In the genomic region with DNA sequence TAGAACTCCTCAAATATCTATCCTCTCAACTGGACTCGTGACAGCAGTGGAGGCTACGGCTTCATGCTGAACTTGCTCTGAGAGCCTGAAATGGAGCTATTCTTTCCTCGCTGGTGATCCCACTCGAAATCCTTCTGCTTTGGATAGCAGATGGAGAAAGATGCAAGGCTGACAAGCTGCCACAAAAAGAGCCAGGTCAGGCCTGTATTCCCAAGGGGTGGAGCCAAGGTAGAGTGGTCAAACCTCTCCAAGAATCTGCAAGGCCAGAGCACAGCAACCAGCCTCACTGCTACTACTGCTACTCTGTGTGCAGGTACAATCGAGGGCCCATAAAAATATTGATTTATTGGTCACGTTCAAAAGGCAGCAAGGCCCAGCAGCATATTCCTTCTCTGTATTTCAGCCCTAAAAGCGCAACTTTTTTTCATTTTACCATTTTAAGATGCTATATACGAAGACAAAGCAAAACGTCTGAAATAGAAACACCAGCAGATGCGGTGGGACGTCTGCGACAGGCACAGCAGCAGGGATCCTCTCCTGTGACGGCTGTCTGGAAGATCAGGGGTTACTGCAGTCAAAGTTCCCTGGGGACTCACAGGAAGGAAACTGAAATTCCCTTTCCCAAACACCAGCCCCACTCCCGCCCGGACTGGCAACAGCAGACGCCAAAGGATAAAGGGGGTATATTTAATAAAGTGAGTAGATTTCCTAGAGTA, we compare ENCODE assay signal across 8 cellular contexts. TPM values are rescaled to one million over a fixed set of nuclear protein-coding genes. Genes with fewer than 3 reads are reported as not detected.
DNase-seq lines count a peak whose midpoint lies in the region; ATAC-seq and TF ChIP-seq lines count a peak whose summit lies in the region.

No MANE protein-coding gene starts in this region.

- DNase-seq in CD4-positive, alpha-beta memory T cell = no peak
- DNase-seq in NCI-H1694 (lab: John Stamatoyannopoulos, UW) (peak; percentile 6), neural progenitor cell (ENCODE audit: low spot score) (peak; percentile 19)

- H3K27ac ChIP-seq in CD4-positive, alpha-beta memory T cell (ENCODE audit: low read depth, low read length) = no peak overlapping the region
- H3K27ac ChIP-seq in ectodermal cell (ENCODE audit: insufficient read depth, low read depth, low read length, poor library complexity, severe bottlenecking) (no peak overlapping the region), neural progenitor cell (no peak overlapping the region)

- H3K4me1 ChIP-seq in CD4-positive, alpha-beta memory T cell (ENCODE audit: insufficient read depth, low read length) = peaks cover 14% of the 10 kb centered on the region
- peaks cover 6% of the 10 kb centered on the region for H3K4me1 ChIP-seq in ectodermal cell (ENCODE audit: control insufficient read depth, insufficient read depth, low read length)
- peaks cover 10% of the 10 kb centered on the region for H3K4me1 ChIP-seq in neural progenitor cell

- no peak overlapping the region for H3K9ac ChIP-seq in neural progenitor cell

- intact Hi-C loops in CD4-positive, alpha-beta memory T cell (cut with micrococcal nuclease) = loop anchor here (2.0 to 10.0 kb wide), 6 partner anchors 47 to 905 kb away; a partner anchor contains a TSS

- no peak for ATAC-seq in HG03045 (IDR thresholded peaks at IDR 0.05; ENCODE audit: unreplicated experiment)
- ATAC-seq in GM18870 (IDR thresholded peaks at IDR 0.05; ENCODE audit: unreplicated experiment) = no peak
- ATAC-seq in HG03097 (IDR thresholded peaks at IDR 0.05; ENCODE audit: low FRiP score, unreplicated experiment) = no peak
- no peak for ATAC-seq in GM21528 (IDR thresholded peaks at IDR 0.05; ENCODE audit: low FRiP score, unreplicated experiment)

- no peaks in the 10 kb centered on the region for H3K9me3 ChIP-seq in CD4-positive, alpha-beta memory T cell (ENCODE audit: control insufficient read depth in 1 of 2, low read length in 2 of 2)
- H3K9me3 ChIP-seq in ectodermal cell (ENCODE audit: control insufficient read depth, low read length) (no peaks in the 10 kb centered on the region), neural progenitor cell (ENCODE audit: low read depth) (no peaks in the 10 kb centered on the region)

- H3K36me3 Mint-ChIP-seq in CD4-positive, alpha-beta memory T cell = peaks cover 0 to 18% of the 10 kb centered on the region in 2 donors
- H3K36me3 Mint-ChIP-seq in neural progenitor cell = no peaks in the 10 kb centered on the region

- H3F3A ChIP-seq in neural progenitor cell (ENCODE audit: low read depth) = peaks cover 20% of the 10 kb centered on the region

- peak overlapping the region; percentile 96 for H3K4me2 ChIP-seq in neural progenitor cell

- H3K27ac Mint-ChIP-seq in CD4-positive, alpha-beta memory T cell = peak overlapping the region in 2 of 7 donors; percentile 93
- H3K27ac Mint-ChIP-seq in neural progenitor cell = peak overlapping the region; percentile 46

- peaks cover 5% of the 10 kb centered on the region for H3K27me3 ChIP-seq in CD4-positive, alpha-beta memory T cell (ENCODE audit: insufficient read depth, low read length)
- H3K27me3 ChIP-seq in ectodermal cell (ENCODE audit: control insufficient read depth, insufficient read depth, low read length, poor library complexity, severe bottlenecking) (peaks cover 47% of the 10 kb centered on the region), neural progenitor cell (peaks cover 61% of the 10 kb centered on the region)

- H3K36me3 ChIP-seq in CD4-positive, alpha-beta memory T cell (ENCODE audit: insufficient read depth, low read length) = no peaks in the 10 kb centered on the region
- H3K36me3 ChIP-seq in ectodermal cell (ENCODE audit: control insufficient read depth, insufficient read depth, low read length) (no peaks in the 10 kb centered on the region), neural progenitor cell (no peaks in the 10 kb centered on the region)

- CTCF ChIA-PET in CD4-positive, alpha-beta memory T cell (lab: Charles Lee; ENCODE audit: partially characterized antibody) = no interaction called here

- H3K79me2 ChIP-seq in neural progenitor cell (ENCODE audit: low read depth) = peaks cover 57% of the 10 kb centered on the region

- H3K4me1 Mint-ChIP-seq in CD4-positive, alpha-beta memory T cell = peaks cover 0 to 21% (median 3%) of the 10 kb centered on the region in 4 donors
- peaks cover 39% of the 10 kb centered on the region for H3K4me1 Mint-ChIP-seq in neural progenitor cell

- WGBS in ectodermal cell, 2 experiments = 27 to 28% methylated on average over 16 of the region's 16 CpGs

- H3K4me3 ChIP-seq in CD4-positive, alpha-beta memory T cell (ENCODE audit: low read length in 2 of 2) = peak overlapping the region in 1 of 2 donors; percentile 62
- H3K4me3 ChIP-seq in ectodermal cell (ENCODE audit: insufficient read depth, low read depth, low read length) (peak overlapping the region; percentile 76), neural progenitor cell (peak overlapping the region; percentile 92)

- H4K20me1 ChIP-seq in neural progenitor cell (ENCODE audit: low read depth) = peaks cover 65% of the 10 kb centered on the region

- POLR2A ChIA-PET in CD4-positive, alpha-beta memory T cell (lab: Charles Lee; ENCODE audit: partially characterized antibody) = interaction anchor here (1.3 kb wide), 1 partner anchor 15 kb away, joined by 4 read pairs; no protein-coding TSS in a partner anchor

- H3K9me3 Mint-ChIP-seq in CD4-positive, alpha-beta memory T cell = no peaks in the 10 kb centered on the region
- H3K9me3 Mint-ChIP-seq in neural progenitor cell = no peaks in the 10 kb centered on the region

- TF ChIP-seq CTCF in neural progenitor cell (IDR thresholded peaks at IDR 0.05) = no peak

- H2AFZ ChIP-seq in neural progenitor cell (replicated peaks) = no peak overlapping the region

- peak overlapping the region; percentile 88 to 98 (median 93) for H3K4me3 Mint-ChIP-seq in CD4-positive, alpha-beta memory T cell
- peak overlapping the region; percentile 97 for H3K4me3 Mint-ChIP-seq in neural progenitor cell

- peaks cover 3 to 18% of the 10 kb centered on the region in 2 donors for H3K27me3 Mint-ChIP-seq in CD4-positive, alpha-beta memory T cell
- H3K27me3 Mint-ChIP-seq in neural progenitor cell (ENCODE audit: insufficient read depth, low read depth) = no peaks in the 10 kb centered on the region

RNA-seq across cellular contexts. Expression of a gene that starts 2.4 kb away (rescaled TPM):
- under 1 TPM; 0.52 to 0.72 TPM for total RNA-seq in CD4-positive, alpha-beta memory T cell
- polyA plus RNA-seq in CD4-positive, alpha-beta memory T cell = 1 to 10 TPM in 1 of 2 donors, under 1 TPM in 1; 0.27 to 1.3 TPM
- 19.9 TPM for polyA plus RNA-seq in ectodermal cell (2013, experiment 1 of 4)
- 18.4 TPM for polyA plus RNA-seq in ectodermal cell (2013, experiment 2 of 4)
- 13.8 TPM for polyA plus RNA-seq in ectodermal cell (2013, experiment 3 of 4)
- polyA plus RNA-seq in ectodermal cell (2013, experiment 4 of 4) = 15.9 TPM
- total RNA-seq in neural progenitor cell (ENCODE audit: low replicate concordance) = 11.6 and 13.5 TPM in 2 replicates

Comparison
In these comparisons a context has a peak if more than half of its experiments do, and no peak if none do; other contexts are left out.
1. DNase-seq: peak in NCI-H1694 (single experiment) and neural progenitor cell (single experiment); none in CD4-positive, alpha-beta memory T cell (0 of 5).